In genomic region chr16:50819706-50820105, GRCh38 we compare ENCODE assay signal across 25 cellular contexts.
"Had no signal": no experiment of that assay in that cellular context is flagged by ENCODE, and none has a peak within 500 bp of the region (broad histone marks: within the 10 kb centered on the region; RNA-seq: fewer than 3 reads in every experiment).

No MANE protein-coding gene starts in this region.

- H3K36me3 Mint-ChIP-seq: activated CD4-positive, alpha-beta memory T cell treated with anti-CD3 and anti-CD28 coated beads for 36 hours; activated naive CD4-positive, alpha-beta T cell treated with anti-CD3 and anti-CD28 coated beads, Interleukin-2, amount 50 U/mL, for 24 hours; activated naive CD8-positive, alpha-beta T cell treated with anti-CD3 and anti-CD28 coated beads for 36 hours had no signal

- H3K27ac Mint-ChIP-seq: activated CD4-positive, alpha-beta memory T cell treated with anti-CD3 and anti-CD28 coated beads for 36 hours; activated CD4-positive, alpha-beta T cell treated with anti-CD3 and anti-CD28 coated beads for 36 hours; activated CD4-positive, alpha-beta T cell treated with anti-CD3 and anti-CD28 coated beads, Interleukin-2, amount 10 ng/mL, durations not matched to agents 24 days and 14 days; activated CD8-positive, alpha-beta T cell treated with anti-CD3 and anti-CD28 coated beads, Interleukin-2, amount 10 ng/mL, durations not matched to agents 7 days and 5 days; activated naive CD4-positive, alpha-beta T cell treated with anti-CD3 and anti-CD28 coated beads, Interleukin-2, amount 50 U/mL, for 24 hours; activated naive CD8-positive, alpha-beta T cell treated with anti-CD3 and anti-CD28 coated beads for 36 hours; activated naive CD8-positive, alpha-beta T cell treated with anti-CD3 and anti-CD28 coated beads, Interleukin-2, amount 50 U/mL, for 24 hours; activated T-helper 17 cell treated with anti-CD3 and anti-CD28 coated beads, Interleukin-2, amount 50 U/mL, for 72 hours had no signal

- H3K27me3 Mint-ChIP-seq: activated naive CD8-positive, alpha-beta T cell treated with anti-CD3 and anti-CD28 coated beads for 36 hours had no signal

- H3K4me1 Mint-ChIP-seq: activated CD4-positive, alpha-beta T cell treated with anti-CD3 and anti-CD28 coated beads for 36 hours; activated CD4-positive, alpha-beta T cell treated with anti-CD3 and anti-CD28 coated beads, Interleukin-2, amount 10 ng/mL, durations not matched to agents 24 days and 14 days; activated naive CD4-positive, alpha-beta T cell treated with anti-CD3 and anti-CD28 coated beads, Interleukin-2, amount 50 U/mL, for 24 hours; activated naive CD8-positive, alpha-beta T cell treated with anti-CD3 and anti-CD28 coated beads for 36 hours; activated naive CD8-positive, alpha-beta T cell treated with anti-CD3 and anti-CD28 coated beads, Interleukin-2, amount 50 U/mL, for 24 hours; activated T-helper 17 cell treated with anti-CD3 and anti-CD28 coated beads, Interleukin-2, amount 50 U/mL, for 72 hours had no signal

- H3K27me3 ChIP-seq: adrenal gland, body of pancreas had no signal

- ATAC-seq: activated CD4-positive, alpha-beta T cell treated with anti-CD3 and anti-CD28 coated beads for 36 hours; activated CD8-positive, alpha-beta T cell treated with anti-CD3 and anti-CD28 coated beads, Interleukin-2, amount 10 ng/mL, durations not matched to agents 7 days and 5 days; activated naive CD8-positive, alpha-beta T cell treated with anti-CD3 and anti-CD28 coated beads, Interleukin-2, amount 50 U/mL, for 24 hours; activated T-cell treated with anti-CD3 and anti-CD28 coated beads, Interleukin-2, amount 50 U/mL, for 4 hours; activated T-helper 17 cell treated with anti-CD3 and anti-CD28 coated beads, Interleukin-2, amount 50 U/mL, for 72 hours; body of pancreas; esophagus mucosa had no signal

- H3K9me3 ChIP-seq: adrenal gland, body of pancreas had no signal

- H3K4me3 Mint-ChIP-seq: activated CD4-positive, alpha-beta memory T cell treated with anti-CD3 and anti-CD28 coated beads for 36 hours; activated CD4-positive, alpha-beta T cell treated with anti-CD3 and anti-CD28 coated beads for 36 hours; activated CD4-positive, alpha-beta T cell treated with anti-CD3 and anti-CD28 coated beads, Interleukin-2, amount 10 ng/mL, durations not matched to agents 24 days and 14 days; activated CD8-positive, alpha-beta T cell treated with anti-CD3 and anti-CD28 coated beads, Interleukin-2, amount 10 ng/mL, durations not matched to agents 7 days and 5 days; activated naive CD4-positive, alpha-beta T cell treated with anti-CD3 and anti-CD28 coated beads, Interleukin-2, amount 50 U/mL, for 24 hours; activated naive CD8-positive, alpha-beta T cell treated with anti-CD3 and anti-CD28 coated beads for 36 hours; activated naive CD8-positive, alpha-beta T cell treated with anti-CD3 and anti-CD28 coated beads, Interleukin-2, amount 50 U/mL, for 24 hours; activated T-cell treated with anti-CD3 and anti-CD28 coated beads, Interleukin-2, amount 50 U/mL, for 4 hours; activated T-helper 17 cell treated with anti-CD3 and anti-CD28 coated beads, Interleukin-2, amount 50 U/mL, for 72 hours had no signal

- DNase-seq: activated CD4-positive, alpha-beta memory T cell treated with anti-CD3 and anti-CD28 coated beads for 36 hours; activated CD4-positive, alpha-beta T cell treated with anti-CD3 and anti-CD28 coated beads for 36 hours; activated CD4-positive, alpha-beta T cell treated with anti-CD3 and anti-CD28 coated beads, Interleukin-2, amount 10 ng/mL, durations not matched to agents 24 days and 14 days; activated CD4-positive, CD25-positive, alpha-beta regulatory T cell; activated CD4-positive, CD25-positive, alpha-beta regulatory T cell treated with anti-CD3 and anti-CD28 coated beads, Interleukin-2, amount 50 U/mL, for 72 hours; activated CD8-positive, alpha-beta T cell treated with anti-CD3 and anti-CD28 coated beads, Interleukin-2, amount 10 ng/mL, durations not matched to agents 7 days and 5 days; activated effector memory CD4-positive, alpha-beta T cell treated with Interleukin-2 at 50 U/mL for 16 hours; activated gamma-delta T cell treated with Interleukin-2 at 50 U/mL for 16 hours; activated naive CD4-positive, alpha-beta T cell treated with Interleukin-2 at 50 U/mL for 16 hours; activated naive CD8-positive, alpha-beta T cell treated with anti-CD3 and anti-CD28 coated beads for 36 hours; activated naive CD8-positive, alpha-beta T cell treated with anti-CD3 and anti-CD28 coated beads, Interleukin-2, amount 50 U/mL, for 24 hours; activated T-cell treated with anti-CD3 and anti-CD28 coated beads, Interleukin-2, amount 50 U/mL, for 4 hours; adrenal gland; amygdala; aorta; body of pancreas; caudate nucleus; cortex of kidney; dermis blood vessel endothelial cell; effector CD8-positive, alpha-beta T cell; foreskin fibroblast; T-helper 2 cell had no signal

- H3K4me1 ChIP-seq: adrenal gland, body of pancreas had no signal

- H3K27ac ChIP-seq: adrenal gland, body of pancreas had no signal

- H3K4me3 ChIP-seq: adrenal gland, body of pancreas had no signal

- H3K9me3 Mint-ChIP-seq: activated CD4-positive, alpha-beta memory T cell treated with anti-CD3 and anti-CD28 coated beads for 36 hours; activated CD4-positive, alpha-beta T cell treated with anti-CD3 and anti-CD28 coated beads, Interleukin-2, amount 10 ng/mL, durations not matched to agents 24 days and 14 days; activated naive CD4-positive, alpha-beta T cell treated with anti-CD3 and anti-CD28 coated beads, Interleukin-2, amount 50 U/mL, for 24 hours; activated naive CD8-positive, alpha-beta T cell treated with anti-CD3 and anti-CD28 coated beads for 36 hours; activated naive CD8-positive, alpha-beta T cell treated with anti-CD3 and anti-CD28 coated beads, Interleukin-2, amount 50 U/mL, for 24 hours; activated T-cell treated with anti-CD3 and anti-CD28 coated beads, Interleukin-2, amount 50 U/mL, for 4 hours; activated T-helper 17 cell treated with anti-CD3 and anti-CD28 coated beads, Interleukin-2, amount 50 U/mL, for 72 hours had no signal

- H3K36me3 ChIP-seq: adrenal gland had no signal
